ENCODE assay signal across 9 cellular contexts in genomic region chr5:115843444-115844130, GRCh38. TPM values are rescaled to one million over a fixed set of nuclear protein-coding genes. Genes with fewer than 3 reads are reported as not detected.
DNase-seq lines count a peak whose midpoint lies in the region; ATAC-seq and TF ChIP-seq lines count a peak whose summit lies in the region.
"Had no signal": no experiment of that assay in that cellular context is flagged by ENCODE, and none has a peak within 500 bp of the region (broad histone marks: within the 10 kb centered on the region; RNA-seq: fewer than 3 reads in every experiment).

No MANE protein-coding gene starts in this region.

- POLR2A ChIA-PET in activated CD4-positive, alpha-beta T cell treated with anti-CD3 and anti-CD28 coated beads, Interleukin-2, amount 10 ng/mL, durations not matched to agents 7 days and 5 days (lab: Charles Lee), result no interaction called here
- POLR2A ChIA-PET in T-cell (lab: Charles Lee), result no interaction called here

- peaks cover 45% of the 10 kb centered on the region for H3K4me1 Mint-ChIP-seq in activated CD4-positive, alpha-beta T cell treated with anti-CD3 and anti-CD28 coated beads, Interleukin-2, amount 10 ng/mL, durations not matched to agents 7 days and 5 days
- H3K4me1 Mint-ChIP-seq in T-cell, result peaks cover 48 to 60% (median 60%) of the 10 kb centered on the region in 3 donors
- peaks cover 48% of the 10 kb centered on the region for H3K4me1 Mint-ChIP-seq in stimulated activated naive CD8-positive, alpha-beta T cell treated with anti-CD3 and anti-CD28 coated beads, Interleukin-15, amount 100 ng/mL, for 72 hours

- DNase-seq in activated CD4-positive, alpha-beta T cell treated with anti-CD3 and anti-CD28 coated beads, Interleukin-2, amount 10 ng/mL, durations not matched to agents 7 days and 5 days, result no peak
- DNase-seq in activated CD4-positive, alpha-beta T cell treated with anti-CD3 and anti-CD28 coated beads, Interleukin-2, amount 50 U/mL, for 48 hours, result no peak
- DNase-seq in T-cell, result no peak
- no peak for DNase-seq in fibroblast of pulmonary artery (ENCODE audit: low read depth)
- no peak for DNase-seq in stimulated activated naive CD8-positive, alpha-beta T cell treated with anti-CD3 and anti-CD28 coated beads, Interleukin-15, amount 100 ng/mL, for 72 hours
- no peak for DNase-seq in posterior cingulate gyrus
- no peak for DNase-seq in prostate gland (ENCODE audit: low spot score)
- DNase-seq: islet precursor cell had no signal

- no peak overlapping the region for H3K27ac ChIP-seq in prostate gland

- peak overlapping the region; percentile 99 for H3K4me3 Mint-ChIP-seq in activated CD4-positive, alpha-beta T cell treated with anti-CD3 and anti-CD28 coated beads, Interleukin-2, amount 10 ng/mL, durations not matched to agents 7 days and 5 days
- H3K4me3 Mint-ChIP-seq in T-cell, result peak overlapping the region; percentile 96 to 99 (median 96)
- peak overlapping the region; percentile 95 to 96 for H3K4me3 Mint-ChIP-seq in stimulated activated naive CD8-positive, alpha-beta T cell treated with anti-CD3 and anti-CD28 coated beads, Interleukin-15, amount 100 ng/mL, for 72 hours

- peaks cover 12% of the 10 kb centered on the region for H3K36me3 Mint-ChIP-seq in activated CD4-positive, alpha-beta T cell treated with anti-CD3 and anti-CD28 coated beads, Interleukin-2, amount 10 ng/mL, durations not matched to agents 7 days and 5 days (ENCODE audit: low read depth)
- H3K36me3 Mint-ChIP-seq in T-cell, result no peaks in the 10 kb centered on the region

- no peaks in the 10 kb centered on the region for H3K27me3 Mint-ChIP-seq in activated CD4-positive, alpha-beta T cell treated with anti-CD3 and anti-CD28 coated beads, Interleukin-2, amount 10 ng/mL, durations not matched to agents 7 days and 5 days
- H3K27me3 Mint-ChIP-seq in T-cell, result no peaks in the 10 kb centered on the region
- no peaks in the 10 kb centered on the region for H3K27me3 Mint-ChIP-seq in stimulated activated naive CD8-positive, alpha-beta T cell treated with anti-CD3 and anti-CD28 coated beads, Interleukin-15, amount 100 ng/mL, for 72 hours

- no peak for ATAC-seq in T-cell (replicated peaks in 1 of 4)
- no peak for ATAC-seq in stimulated activated naive CD8-positive, alpha-beta T cell treated with anti-CD3 and anti-CD28 coated beads, Interleukin-15, amount 100 ng/mL, for 72 hours
- no peak for ATAC-seq in GM21381 (IDR thresholded peaks at IDR 0.05; ENCODE audit: unreplicated experiment)

- WGBS in prostate gland, result 75% methylated on average over 6 of the region's 6 CpGs

- no peaks in the 10 kb centered on the region for H3K4me1 ChIP-seq in prostate gland (replicated peaks)

- no peaks in the 10 kb centered on the region for H3K36me3 ChIP-seq in prostate gland

- no peaks in the 10 kb centered on the region for H3K9me3 ChIP-seq in prostate gland

- TF ChIP-seq POLR2A in prostate gland (IDR thresholded peaks at IDR 0.05), result no peak

- intact Hi-C loops in posterior cingulate gyrus (cut with DNase I) (loop anchor here (10.0 kb wide), 1 partner anchor 231 kb away; no protein-coding TSS in a partner anchor), prostate gland (cut with DNase I) (loop anchor here (5.0 to 10.0 kb wide), 2 partner anchors 216 to 299 kb away; partner anchors contain the start of genes FEM1C and TMED7)

- TF ChIP-seq CTCF in fibroblast of pulmonary artery (IDR thresholded peaks at IDR 0.05; ENCODE audit: low read length, missing control alignments) (no peak), prostate gland (IDR thresholded peaks at IDR 0.05) (no peak)

- H3K4me3 ChIP-seq in fibroblast of pulmonary artery (replicated peaks; ENCODE audit: low read depth, low read length), result peak overlapping the region; percentile 86
- no peak overlapping the region for H3K4me3 ChIP-seq in prostate gland

- H3K27ac Mint-ChIP-seq in activated CD4-positive, alpha-beta T cell treated with anti-CD3 and anti-CD28 coated beads, Interleukin-2, amount 10 ng/mL, durations not matched to agents 7 days and 5 days, result no peak overlapping the region
- H3K27ac Mint-ChIP-seq in T-cell, result no peak overlapping the region
- H3K27ac Mint-ChIP-seq in stimulated activated naive CD8-positive, alpha-beta T cell treated with anti-CD3 and anti-CD28 coated beads, Interleukin-15, amount 100 ng/mL, for 72 hours, result no peak overlapping the region

- no peaks in the 10 kb centered on the region for H3K9me3 Mint-ChIP-seq in activated CD4-positive, alpha-beta T cell treated with anti-CD3 and anti-CD28 coated beads, Interleukin-2, amount 10 ng/mL, durations not matched to agents 7 days and 5 days
- H3K9me3 Mint-ChIP-seq in T-cell, result no peaks in the 10 kb centered on the region
- no peaks in the 10 kb centered on the region for H3K9me3 Mint-ChIP-seq in stimulated activated naive CD8-positive, alpha-beta T cell treated with anti-CD3 and anti-CD28 coated beads, Interleukin-15, amount 100 ng/mL, for 72 hours

- H3K27me3 ChIP-seq in prostate gland (replicated peaks; ENCODE audit: insufficient read depth), result no peaks in the 10 kb centered on the region

- CTCF ChIA-PET in activated CD4-positive, alpha-beta T cell treated with anti-CD3 and anti-CD28 coated beads, Interleukin-2, amount 10 ng/mL, durations not matched to agents 7 days and 5 days (lab: Charles Lee), result interaction anchor here (1.2 kb wide), 1 partner anchor 309 kb away, joined by 3 read pairs; no protein-coding TSS in a partner anchor
- CTCF ChIA-PET in T-cell (lab: Charles Lee), result interaction anchor here (0.9 to 2.1 kb wide), 5 partner anchors 11 to 209 kb away, joined by 3 to 5 read pairs (median 4); no protein-coding TSS in a partner anchor

RNA-seq across cellular contexts. Expression of gene AP3S1, which starts 1.9 kb away (rescaled TPM):
- total RNA-seq in activated CD4-positive, alpha-beta T cell treated with anti-CD3 and anti-CD28 coated beads, Interleukin-2, amount 10 ng/mL, durations not matched to agents 7 days and 5 days, result 10 to 100 TPM; 68.8 to 74.0 TPM
- total RNA-seq in T-cell, result 10 to 100 TPM; 36.4 to 44.2 (median 39.2) TPM
- total RNA-seq in prostate gland, result 100 to 1,000 TPM in 1 of 2 donors, 10 to 100 TPM in 1; 32.0 to 163 TPM

RNA-seq across cellular contexts. Expression of gene ATG12, which starts 2.2 kb away (rescaled TPM):
- 10 to 100 TPM; 44.5 to 48.2 TPM for total RNA-seq in activated CD4-positive, alpha-beta T cell treated with anti-CD3 and anti-CD28 coated beads, Interleukin-2, amount 10 ng/mL, durations not matched to agents 7 days and 5 days
- total RNA-seq in T-cell, result 10 to 100 TPM; 55.2 to 61.4 (median 58.9) TPM
- total RNA-seq in prostate gland, result 10 to 100 TPM; 29.6 to 67.6 TPM

RNA-seq across cellular contexts. Expression of gene CDO1, which starts 27.1 kb away (rescaled TPM):
- total RNA-seq in activated CD4-positive, alpha-beta T cell treated with anti-CD3 and anti-CD28 coated beads, Interleukin-2, amount 10 ng/mL, durations not matched to agents 7 days and 5 days, result not detected
- under 1 TPM in 2 of 5 donors, not detected in 3; 0.23 to 0.82 TPM for total RNA-seq in T-cell
- 10 to 100 TPM; 20.0 to 29.8 TPM for total RNA-seq in prostate gland

Comparison
In these comparisons a context has a peak if more than half of its experiments do, and no peak if none do; other contexts are left out.
1. RNA of gene CDO1, which starts 27.1 kb away (total RNA-seq): 20.0 to 29.8 TPM in prostate gland; 0.23 to 0.82 TPM in T-cell and not detected in activated CD4-positive, alpha-beta T cell treated with anti-CD3 and anti-CD28 coated beads, Interleukin-2, amount 10 ng/mL, durations not matched to agents 7 days and 5 days; every median in the first group is over 10 times any median in the second.
2. Peak in every context shown above with its lines, with median percentiles within 50 percentile points of each other: H3K4me3 Mint-ChIP-seq.